ENCODE assay signal across 11 cellular contexts in the genomic region with DNA sequence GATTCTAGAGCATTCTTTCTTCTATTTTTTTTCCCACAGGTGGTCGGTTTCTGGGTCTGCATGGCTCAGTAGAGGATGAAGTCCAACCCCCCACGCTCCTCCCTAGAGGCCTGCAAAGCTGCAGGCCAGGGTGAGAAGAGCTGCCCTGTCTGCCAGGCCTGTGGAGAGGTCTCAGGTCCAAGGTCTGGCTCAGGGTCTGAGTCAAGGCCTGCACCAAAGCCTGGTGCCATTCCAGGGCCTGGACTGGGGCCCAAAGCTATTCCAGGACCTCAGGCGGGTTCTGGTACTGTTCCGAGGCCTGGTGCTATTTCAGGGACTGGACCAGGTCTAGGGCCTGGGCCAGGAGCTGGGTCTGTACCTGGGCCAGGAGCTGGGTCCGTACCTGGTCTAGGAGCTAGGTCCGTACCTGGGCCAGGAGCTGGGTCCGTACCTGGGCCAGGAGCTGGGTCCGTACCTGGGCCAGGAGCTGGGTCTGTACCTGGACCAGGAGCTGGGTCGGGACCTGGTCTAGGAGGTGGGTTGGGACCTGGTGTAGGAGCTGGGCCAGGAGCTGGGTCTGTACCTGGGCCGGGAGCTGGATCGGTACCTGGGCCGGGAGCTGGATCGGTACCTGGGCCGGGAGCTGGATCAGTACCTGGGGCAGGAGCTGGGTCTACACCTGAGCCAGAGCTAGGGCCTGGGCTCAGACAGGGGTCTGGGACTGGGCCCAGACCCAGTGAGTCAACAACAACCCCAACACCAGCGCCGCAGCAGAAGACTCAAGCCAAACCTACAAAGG. TPM values are rescaled to one million over a fixed set of nuclear protein-coding genes. Genes with fewer than 3 reads are reported as not detected.
"Had no signal": no experiment of that assay in that cellular context is flagged by ENCODE, and none has a peak within 500 bp of the region (broad histone marks: within the 10 kb centered on the region; RNA-seq: fewer than 3 reads in every experiment).

No MANE protein-coding gene starts in this region.

- H3K9me3 ChIP-seq: HAP-1 had no signal

- H3K27ac Mint-ChIP-seq: HFFc6 had no signal

- DNase-seq: GM23248, GOT3, H7, HFFc6, IMR-90 had no signal

- H3K4me3 ChIP-seq: GM23248, HAP-1, K562 had no signal

- H3K4me3 Mint-ChIP-seq: HFFc6 had no signal

- H3K27ac ChIP-seq: GM23248, HL-60 had no signal

- H3K9ac ChIP-seq: GM23248 had no signal

- ATAC-seq: HCT116, K562 had no signal

- H3K4me1 ChIP-seq: HAP-1 had no signal

- H3K36me3 ChIP-seq: HAP-1 had no signal

RNA-seq across cellular contexts. Expression of gene SDR42E2, which starts 3.4 kb away (rescaled TPM):
- total RNA-seq: GM23248, H4, H7, HFFc6, HT1080, IMR-90 had no signal
